Comparison of ENCODE assay signal across 7 cellular contexts in the genomic region with DNA sequence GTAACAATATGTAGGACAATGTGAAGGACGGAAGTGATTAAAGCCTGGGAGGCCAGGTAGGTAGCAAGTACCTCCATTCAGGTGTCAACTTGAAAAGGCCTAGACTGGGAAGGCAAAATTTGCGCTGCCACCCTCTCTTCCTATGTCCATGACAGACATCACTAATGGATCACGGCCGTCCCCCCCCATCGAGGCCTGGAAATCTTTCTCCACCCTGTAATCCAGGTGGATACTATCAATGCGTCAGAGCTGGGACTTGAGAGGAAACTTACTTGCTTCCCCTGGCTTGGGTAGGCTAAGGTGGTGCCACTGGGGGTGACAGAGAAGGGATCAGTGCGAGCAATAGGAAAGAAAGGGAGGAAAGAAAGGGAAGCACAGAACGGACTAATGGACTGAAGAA.
"Had no signal": no experiment of that assay in that cellular context is flagged by ENCODE, and none has a peak within 500 bp of the region (broad histone marks: within the 10 kb centered on the region; RNA-seq: fewer than 3 reads in every experiment).

No MANE protein-coding gene starts in this region.

- H3K4me2 ChIP-seq: KMS-11 had no signal

- H3K27ac ChIP-seq: HL-60, KMS-11 had no signal

- H3K9ac ChIP-seq: KMS-11 had no signal

- ATAC-seq: HepG2 had no signal

- FAIRE-seq: HepG2, HTR-8/SVneo had no signal

- DNase-seq: IMR-90, KBM-7, KG1 had no signal
